11 cellular contexts compared by ENCODE assay signal in the genomic region with DNA sequence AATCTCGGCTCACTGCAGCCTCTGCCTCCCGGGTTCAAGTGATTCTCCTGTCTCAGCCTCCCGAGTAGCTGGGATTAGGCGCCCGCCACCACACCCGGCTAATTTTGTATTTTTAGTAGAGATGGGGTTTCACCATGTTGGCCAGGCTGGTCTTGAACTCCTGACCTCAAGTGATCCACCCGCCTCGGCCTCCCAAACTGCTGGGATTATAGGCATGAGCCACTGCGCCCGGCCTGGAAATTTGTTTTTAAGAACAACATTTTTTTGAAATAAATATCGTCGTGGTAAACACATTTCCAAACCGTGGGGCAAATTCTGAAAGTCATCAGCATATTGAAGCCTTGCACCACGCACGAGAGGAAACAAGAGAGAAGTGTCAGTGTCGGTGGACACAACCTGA. TPM values are rescaled to one million over a fixed set of nuclear protein-coding genes. Genes with fewer than 3 reads are reported as not detected.
A peak's percentile ranks its signal among the peaks of the same experiment; 100 is the strongest.
DNase-seq lines count a peak whose midpoint lies in the region; ATAC-seq, FAIRE-seq and TF ChIP-seq lines count a peak whose summit lies in the region.
"Not testable (repeated sequence)": the region's sequence is repeated elsewhere in the genome, so short reads cannot be mapped to it uniquely, and the experiment has no call there.
"Had no signal": no experiment of that assay in that cellular context is flagged by ENCODE, and none has a peak within 500 bp of the region (broad histone marks: within the 10 kb centered on the region; RNA-seq: fewer than 3 reads in every experiment).

No MANE protein-coding gene starts in this region.

- H3K9me2 ChIP-seq in Loucy (replicated peaks; ENCODE audit: low read depth, low read length) = not testable (repeated sequence)

- TF ChIP-seq RAD21 in A549 (conservative IDR thresholded peaks at IDR 0.05 in 1 of 2, IDR thresholded peaks at IDR 0.05 in 1 of 2) = not testable (repeated sequence)

- CTCF ChIA-PET in A549 (lab: Yijun Ruan, JAX) (interaction anchor here (0.5 to 4.9 kb wide), 32 partner anchors 8 to 654 kb away, joined by 3 to 57 read pairs (median 3); a partner anchor contains a TSS), MCF 10A (lab: Yijun Ruan, JAX) (interaction anchor here (0.6 to 6.5 kb wide), 27 partner anchors 9 to 587 kb away, joined by 3 to 66 read pairs (median 4); a partner anchor contains a TSS)

- H3K36me3 ChIP-seq in Loucy (ENCODE audit: insufficient read depth, low read length) = not testable (repeated sequence)

- H3K27me3 Mint-ChIP-seq in MCF 10A (ENCODE audit: insufficient read depth, unreplicated experiment); effector memory CD8-positive, alpha-beta T cell; osteocyte (ENCODE audit: unreplicated experiment): not testable (repeated sequence)

- H3K27ac Mint-ChIP-seq in MCF 10A (ENCODE audit: low read depth, unreplicated experiment); osteocyte (ENCODE audit: unreplicated experiment): not testable (repeated sequence)
- peak overlapping the region in 1 of 2 donors; percentile 67 for H3K27ac Mint-ChIP-seq in effector memory CD8-positive, alpha-beta T cell

- not testable (repeated sequence) for BruUV-seq in MCF 10A (replicated peaks; lab: Mats Ljungman, UMichigan)

- not testable (repeated sequence) for TF ChIP-seq POLR2A in A549 (IDR thresholded peaks at IDR 0.05; ENCODE audit: low read length)

- H3K9me3 Mint-ChIP-seq in MCF 10A (ENCODE audit: unreplicated experiment); effector memory CD8-positive, alpha-beta T cell; osteocyte (ENCODE audit: unreplicated experiment): not testable (repeated sequence)

- DNase-seq in A549 (ENCODE audit: low read depth in 1 of 2, low spot score in 1 of 2); MCF 10A (ENCODE audit: unreplicated experiment); effector memory CD8-positive, alpha-beta T cell: not testable (repeated sequence)
- DNase-seq in left lobe of liver (ENCODE audit: low spot score) (peak; percentile 42), osteocyte (ENCODE audit: extremely low spot score, unreplicated experiment) (peak; percentile 36)

- H4K20me1 ChIP-seq in Loucy (ENCODE audit: insufficient read depth, low read length, poor library complexity, severe bottlenecking) = not testable (repeated sequence)

- not testable (repeated sequence) for FAIRE-seq in A549 (lab: Jason Lieb, UNC)

- peak overlapping the region; percentile 87 for H3K4me2 ChIP-seq in A549
- H3K4me2 ChIP-seq in Loucy (ENCODE audit: low read depth, low read length, poor library complexity, severe bottlenecking) = not testable (repeated sequence)

- POLR2A ChIA-PET in A549 (lab: Yijun Ruan, JAX) = not testable (repeated sequence)
- POLR2A ChIA-PET in MCF 10A (lab: Yijun Ruan, JAX) = interaction anchor here (0.6 kb wide), 1 partner anchor 30 kb away, joined by 3 read pairs; no protein-coding TSS in a partner anchor

- WGBS in A549 (ENCODE audit: missing lambda C conversion rate) = 71% methylated on average over 16 of the region's 16 CpGs

- H3K27ac ChIP-seq in A549 (peak overlapping the region in 1 of 2 experiments; percentile 84; a peak in 3 of 6 replicates), VCaP (peak overlapping the region; percentile 60; the same call in 1 of the 2 replicates)

- H3K4me3 ChIP-seq in A549; Loucy (ENCODE audit: low read length, poor library complexity, severe bottlenecking): not testable (repeated sequence)

- H3K27me3 ChIP-seq in Loucy (ENCODE audit: insufficient read depth, low read length, poor library complexity, severe bottlenecking) = not testable (repeated sequence)

- not testable (repeated sequence) for H3K4me1 ChIP-seq in A549; Loucy (ENCODE audit: insufficient read depth, low read length, poor library complexity, severe bottlenecking)

- not testable (repeated sequence) for H3K4me1 Mint-ChIP-seq in MCF 10A (ENCODE audit: insufficient read depth, unreplicated experiment); effector memory CD8-positive, alpha-beta T cell (ENCODE audit: low read depth in 2 of 2)
- peaks cover 19% of the 10 kb centered on the region for H3K4me1 Mint-ChIP-seq in osteocyte (ENCODE audit: unreplicated experiment)

- TF ChIP-seq EP300 in A549 (IDR thresholded peaks at IDR 0.05) = not testable (repeated sequence)

- not testable (repeated sequence) for H3K79me2 ChIP-seq in Loucy (ENCODE audit: insufficient read depth, low read length)

- intact Hi-C loops in MCF 10A (cut with micrococcal nuclease) = not testable (repeated sequence)

- not testable (repeated sequence) for H3F3A ChIP-seq in Loucy (ENCODE audit: low read depth)

- not testable (repeated sequence) for TF ChIP-seq CTCF in A549 (IDR thresholded peaks at IDR 0.05); Loucy (conservative IDR thresholded peaks at IDR 0.05; ENCODE audit: low read length); VCaP (conservative IDR thresholded peaks at IDR 0.05); MCF 10A (IDR thresholded peaks at IDR 0.05; ENCODE audit: unreplicated experiment); osteocyte (IDR thresholded peaks at IDR 0.05)

- not testable (repeated sequence) for H3K36me3 Mint-ChIP-seq in MCF 10A (ENCODE audit: insufficient read depth, unreplicated experiment); osteocyte (ENCODE audit: unreplicated experiment)
- H3K36me3 Mint-ChIP-seq in effector memory CD8-positive, alpha-beta T cell (ENCODE audit: insufficient read depth) = peaks cover 15% of the 10 kb centered on the region

- H3K4me3 Mint-ChIP-seq in MCF 10A (ENCODE audit: unreplicated experiment) = peak overlapping the region; percentile 68
- H3K4me3 Mint-ChIP-seq in effector memory CD8-positive, alpha-beta T cell = peak overlapping the region; percentile 59 to 70
- not testable (repeated sequence) for H3K4me3 Mint-ChIP-seq in osteocyte (ENCODE audit: unreplicated experiment)

- peak overlapping the region; percentile 99; the same call in 1 of the 2 replicates for H2AFZ ChIP-seq in Loucy (ENCODE audit: low read length)

- ATAC-seq in A549; effector memory CD8-positive, alpha-beta T cell (replicated peaks); left lobe of liver: not testable (repeated sequence)

- H3K9ac ChIP-seq in Loucy (ENCODE audit: low read depth, low read length, poor library complexity, severe bottlenecking) = not testable (repeated sequence)

- H3K9me3 ChIP-seq in A549; Loucy (ENCODE audit: insufficient read depth, low read depth, low read length): not testable (repeated sequence)

RNA-seq across cellular contexts. Expression of a gene that starts 17.3 kb away (rescaled TPM):
- polyA plus RNA-seq in A549 (2011; rRNA removed) = 1.1 and 1.4 TPM in 2 replicates
- polyA plus RNA-seq in A549 (2012; cell fraction: cytosol; rRNA removed) = 0.36 and 0.54 TPM in 2 replicates
- 0.67 and 0.81 TPM in 2 replicates for polyA plus RNA-seq in A549 (2012; cell fraction: nucleus; rRNA removed)
- 0.33 to 0.54 TPM (median 0.35 TPM) in 3 replicates for polyA plus RNA-seq in A549 (2017; fragmentation: RNase III; extraction: RNeasy Plus Mini Kit Qiagen cat#74134 plus additional on column Dnase treatment)
- 1.3 and 1.7 TPM in 2 replicates for polyA minus RNA-seq in A549 (2011; rRNA and poly(A)+ RNA removed)
- total RNA-seq in MCF 10A (2022) = 1.4 and 1.5 TPM in 2 replicates
- 9.6 TPM for total RNA-seq in left lobe of liver
- total RNA-seq in osteocyte = 0.57 TPM in 1 of 2 replicates, not detected in the other
- total RNA-seq: Calu3 had no signal

RNA-seq across cellular contexts. Expression of a gene that starts 18.3 kb away (rescaled TPM):
- polyA plus RNA-seq in A549 (2011; rRNA removed) (14.0 and 17.9 TPM in 2 replicates), A549 (2017; fragmentation: RNase III; extraction: RNeasy Plus Mini Kit Qiagen cat#74134 plus additional on column Dnase treatment) (7.4 to 9.9 TPM (median 8.4 TPM) in 3 replicates)
- polyA plus RNA-seq in A549 (2012; cell fraction: cytosol; rRNA removed) = 26.0 and 30.4 TPM in 2 replicates
- polyA plus RNA-seq in A549 (2012; cell fraction: nucleus; rRNA removed) = 17.8 and 19.6 TPM in 2 replicates
- 10.0 and 13.5 TPM in 2 replicates for polyA minus RNA-seq in A549 (2011; rRNA and poly(A)+ RNA removed)
- total RNA-seq in MCF 10A (2022) (4.2 and 7.3 TPM in 2 replicates), left lobe of liver (2.0 TPM), osteocyte (0.73 TPM in 1 of 2 replicates, not detected in the other)
- total RNA-seq: CD4-positive, CD25-positive, alpha-beta regulatory T cell had no signal
- polyA plus RNA-seq: CD4-positive, CD25-positive, alpha-beta regulatory T cell had no signal

RNA-seq across cellular contexts. Expression of a gene that starts 28.2 kb away (rescaled TPM):
- not detected in 2 replicates for polyA plus RNA-seq in A549 (2011; rRNA removed)
- not detected in 2 replicates for polyA plus RNA-seq in A549 (2012; cell fraction: cytosol; rRNA removed)
- not detected in 2 replicates for polyA plus RNA-seq in A549 (2012; cell fraction: nucleus; rRNA removed)
- polyA plus RNA-seq in A549 (2017; fragmentation: RNase III; extraction: RNeasy Plus Mini Kit Qiagen cat#74134 plus additional on column Dnase treatment) = not detected in 3 replicates
- polyA minus RNA-seq in A549 (2011; rRNA and poly(A)+ RNA removed) = not detected in 2 replicates
- total RNA-seq in MCF 10A (2022) = 60.3 and 89.0 TPM in 2 replicates
- total RNA-seq in left lobe of liver = 79.3 TPM
- total RNA-seq in osteocyte = not detected in 2 replicates
- total RNA-seq: Calu3; CD4-positive, CD25-positive, alpha-beta regulatory T cell; Daoy; H4 had no signal

Comparison
In these comparisons a context has a peak if more than half of its experiments do, and no peak if none do; other contexts are left out.
1. RNA of a gene that starts 28.2 kb away (total RNA-seq): 79.3 TPM in left lobe of liver (single experiment) and 60.3 to 89.0 TPM in MCF 10A; not detected in osteocyte; every median in the first group is over 10 times any median in the second.